In the genomic region with DNA sequence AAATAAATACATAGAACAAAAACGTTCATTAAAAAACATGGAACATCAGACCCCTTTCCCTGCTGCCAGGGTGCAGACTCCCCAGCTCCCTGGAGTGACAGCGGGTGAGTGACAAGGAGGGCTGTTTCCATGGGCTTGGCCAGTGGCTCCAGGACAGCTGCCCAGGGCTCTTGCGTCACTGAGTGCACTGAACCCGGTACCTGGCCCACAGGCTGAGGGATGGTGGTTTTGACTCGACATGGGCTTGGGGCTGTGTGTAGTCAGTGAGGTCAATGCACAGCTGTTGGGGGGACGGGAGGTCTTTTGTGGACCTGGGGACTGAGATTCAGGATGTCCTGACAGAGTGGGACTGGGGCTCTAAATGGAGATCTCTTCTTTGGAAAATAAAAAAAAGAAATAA, we compare ENCODE assay signal across 21 cellular contexts.
"Had no signal": no experiment of that assay in that cellular context is flagged by ENCODE, and none has a peak within 500 bp of the region (broad histone marks: within the 10 kb centered on the region; RNA-seq: fewer than 3 reads in every experiment).

No MANE protein-coding gene starts in this region.

- H3K27ac Mint-ChIP-seq: activated CD4-positive, alpha-beta T cell treated with anti-CD3 and anti-CD28 coated beads for 36 hours; activated naive CD8-positive, alpha-beta T cell treated with anti-CD3 and anti-CD28 coated beads for 36 hours; activated T-cell treated with anti-CD3 and anti-CD28 coated beads, Interleukin-2, amount 50 U/mL, for 24 hours; activated T-helper 17 cell treated with anti-CD3 and anti-CD28 coated beads, Interleukin-2, amount 50 U/mL, for 72 hours; nephron; stimulated activated naive CD8-positive, alpha-beta T cell treated with anti-CD3 and anti-CD28 coated beads, Interleukin-15, amount 100 ng/mL, for 72 hours; T-helper 1 cell treated with Interleukin-12 subunit alpha and Interleukin-12 subunit beta and Interleukin-4 antibody, amounts not matched to agents 30 μg/mL and 1 μg/mL, for 36 hours; WTC11 had no signal

- H3K9ac ChIP-seq: parathyroid adenoma had no signal

- ATAC-seq: activated CD4-positive, alpha-beta T cell treated with anti-CD3 and anti-CD28 coated beads for 36 hours; activated T-helper 17 cell treated with anti-CD3 and anti-CD28 coated beads, Interleukin-2, amount 50 U/mL, for 72 hours; gastroesophageal sphincter; heart left ventricle; stimulated activated naive CD8-positive, alpha-beta T cell treated with anti-CD3 and anti-CD28 coated beads, Interleukin-15, amount 100 ng/mL, for 72 hours; WTC11 had no signal

- H3K27ac ChIP-seq: breast epithelium, colonic mucosa, epithelial cell of prostate, gastroesophageal sphincter, heart left ventricle, parathyroid adenoma, spleen, transverse colon had no signal

- DNase-seq: activated CD4-positive, alpha-beta T cell treated with anti-CD3 and anti-CD28 coated beads for 36 hours; activated CD4-positive, alpha-beta T cell treated with anti-CD3 and anti-CD28 coated beads, Interleukin-2, amount 50 U/mL, for 4 hours; activated naive CD4-positive, alpha-beta T cell; activated naive CD8-positive, alpha-beta T cell treated with anti-CD3 and anti-CD28 coated beads for 36 hours; activated T-cell treated with anti-CD3 and anti-CD28 coated beads, Interleukin-2, amount 50 U/mL, for 24 hours; colonic mucosa; heart left ventricle; mesenchymal stem cell; spleen; stimulated activated CD4-positive, alpha-beta T cell treated with anti-CD3 and anti-CD28 coated beads, Interleukin-4, amount 100 ng/mL, for 4 hours; stimulated activated naive CD8-positive, alpha-beta T cell treated with anti-CD3 and anti-CD28 coated beads, Interleukin-15, amount 100 ng/mL, for 72 hours; T1000; transverse colon had no signal

- H3K27me3 ChIP-seq: breast epithelium, colonic mucosa, transverse colon had no signal

- H3K4me1 ChIP-seq: breast epithelium, colonic mucosa, gastroesophageal sphincter, heart left ventricle, parathyroid adenoma, spleen, transverse colon had no signal

- H3K36me3 Mint-ChIP-seq: activated naive CD8-positive, alpha-beta T cell treated with anti-CD3 and anti-CD28 coated beads for 36 hours; WTC11 had no signal

- H3K9me3 Mint-ChIP-seq: activated T-helper 17 cell treated with anti-CD3 and anti-CD28 coated beads, Interleukin-2, amount 50 U/mL, for 72 hours; T-helper 1 cell treated with Interleukin-12 subunit alpha and Interleukin-12 subunit beta and Interleukin-4 antibody, amounts not matched to agents 30 μg/mL and 1 μg/mL, for 36 hours had no signal

- H3K9me3 ChIP-seq: breast epithelium, colonic mucosa, transverse colon had no signal

- H3K4me1 Mint-ChIP-seq: activated CD4-positive, alpha-beta T cell treated with anti-CD3 and anti-CD28 coated beads for 36 hours; activated naive CD8-positive, alpha-beta T cell treated with anti-CD3 and anti-CD28 coated beads for 36 hours; activated T-helper 17 cell treated with anti-CD3 and anti-CD28 coated beads, Interleukin-2, amount 50 U/mL, for 72 hours; nephron; stimulated activated naive CD8-positive, alpha-beta T cell treated with anti-CD3 and anti-CD28 coated beads, Interleukin-15, amount 100 ng/mL, for 72 hours; WTC11 had no signal

- H3K4me3 ChIP-seq: breast epithelium, colonic mucosa, gastroesophageal sphincter, heart left ventricle, spleen, transverse colon had no signal

- H2AFZ ChIP-seq: parathyroid adenoma had no signal

- H3K79me2 ChIP-seq: parathyroid adenoma had no signal

- H3K4me3 Mint-ChIP-seq: activated CD4-positive, alpha-beta T cell treated with anti-CD3 and anti-CD28 coated beads for 36 hours; activated naive CD8-positive, alpha-beta T cell treated with anti-CD3 and anti-CD28 coated beads for 36 hours; activated T-cell treated with anti-CD3 and anti-CD28 coated beads, Interleukin-2, amount 50 U/mL, for 24 hours; activated T-helper 17 cell treated with anti-CD3 and anti-CD28 coated beads, Interleukin-2, amount 50 U/mL, for 72 hours; nephron; stimulated activated naive CD8-positive, alpha-beta T cell treated with anti-CD3 and anti-CD28 coated beads, Interleukin-15, amount 100 ng/mL, for 72 hours; T-helper 1 cell treated with Interleukin-12 subunit alpha and Interleukin-12 subunit beta and Interleukin-4 antibody, amounts not matched to agents 30 μg/mL and 1 μg/mL, for 36 hours; WTC11 had no signal

- H3K36me3 ChIP-seq: breast epithelium, colonic mucosa, gastroesophageal sphincter, heart left ventricle, spleen, transverse colon had no signal
